ENCODE assay signal across 8 cellular contexts in the genomic region with DNA sequence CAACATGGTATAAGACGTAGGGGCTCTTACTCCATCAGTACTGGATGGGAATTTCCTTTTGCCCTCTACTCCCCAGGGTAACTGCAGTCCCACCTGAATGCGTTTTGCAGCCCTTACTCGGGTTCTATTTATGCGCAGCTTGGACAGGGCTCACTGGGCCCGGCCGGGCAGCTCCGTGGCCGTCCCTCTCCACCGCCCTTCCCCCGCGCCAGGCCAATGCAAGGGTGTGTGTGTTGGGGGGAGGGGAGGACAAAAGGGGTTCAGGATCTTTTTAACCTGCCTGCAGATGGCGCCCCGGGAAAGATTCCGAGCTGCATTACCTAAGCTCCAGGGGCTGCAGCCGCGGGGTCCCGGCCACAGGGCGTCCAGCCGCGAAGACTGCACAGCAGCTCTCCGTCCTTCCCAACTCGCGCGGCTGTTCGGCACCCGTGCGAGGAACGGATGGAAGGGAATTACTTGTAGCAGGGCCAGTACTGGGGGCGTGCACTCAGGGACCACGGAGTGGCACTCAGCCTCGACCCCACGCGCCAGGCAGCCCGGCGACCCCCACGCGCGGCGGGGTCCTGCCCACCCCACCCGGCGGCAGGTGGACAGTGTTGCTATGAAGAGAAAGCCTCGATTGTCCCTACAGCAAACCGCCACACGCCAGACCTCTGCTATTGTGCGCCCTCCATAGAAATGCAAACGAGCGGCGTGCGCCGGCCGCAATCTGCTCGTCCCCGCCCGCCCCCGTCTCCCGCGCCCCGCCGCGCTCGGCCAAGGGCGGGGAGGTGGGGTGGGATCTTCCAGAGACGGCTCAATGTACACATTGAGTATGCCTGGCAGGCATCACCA. TPM values are rescaled to one million over a fixed set of nuclear protein-coding genes. Genes with fewer than 3 reads are reported as not detected.
A peak's percentile ranks its signal among the peaks of the same experiment; 100 is the strongest.
DNase-seq lines count a peak whose midpoint lies in the region; ATAC-seq and TF ChIP-seq lines count a peak whose summit lies in the region.

No MANE protein-coding gene starts in this region.

- peaks cover 31% of the 10 kb centered on the region for H3K4me1 Mint-ChIP-seq in activated CD8-positive, alpha-beta T cell treated with anti-CD3 and anti-CD28 coated beads, Interleukin-2, amount 10 ng/mL, durations not matched to agents 7 days and 5 days (ENCODE audit: low read depth)

- H3K9ac ChIP-seq in subcutaneous abdominal adipose tissue (ENCODE audit: low read length in 5 of 5): peak overlapping the region in 1 of 5 donors; percentile 37

- H3K27ac Mint-ChIP-seq in activated CD8-positive, alpha-beta T cell treated with anti-CD3 and anti-CD28 coated beads, Interleukin-2, amount 10 ng/mL, durations not matched to agents 7 days and 5 days: no peak overlapping the region

- intact Hi-C loops in mucosa of descending colon (cut with DNase I, micrococcal nuclease): loop anchor here (2.0 to 10.0 kb wide), 2 partner anchors 401 to 499 kb away; no protein-coding TSS in a partner anchor

- peak; percentile 71 for DNase-seq in NK-92 treated with Interleukin-12 subunit alpha and Interleukin-12 subunit beta, amount 100 ng/mL, for 24 hours (lab: John Stamatoyannopoulos, UW)
- DNase-seq in NK-92 (lab: John Stamatoyannopoulos, UW; ENCODE audit: unreplicated experiment) (no peak), NCI-H2227 (lab: John Stamatoyannopoulos, UW; ENCODE audit: unreplicated experiment) (peak; percentile 79), erythroblast (lab: John Stamatoyannopoulos, UW) (peak; percentile 59 to 61), mucosa of descending colon (peak; percentile 83 to 87 (median 87))
- peak; percentile 75 for DNase-seq in activated CD8-positive, alpha-beta T cell treated with anti-CD3 and anti-CD28 coated beads, Interleukin-2, amount 10 ng/mL, durations not matched to agents 7 days and 5 days

- H3K9me3 Mint-ChIP-seq in activated CD8-positive, alpha-beta T cell treated with anti-CD3 and anti-CD28 coated beads, Interleukin-2, amount 10 ng/mL, durations not matched to agents 7 days and 5 days (ENCODE audit: insufficient read depth): no peaks in the 10 kb centered on the region

- TF ChIP-seq CTCF in mucosa of descending colon (IDR thresholded peaks at IDR 0.05): no peak

- H3K4me3 Mint-ChIP-seq in activated CD8-positive, alpha-beta T cell treated with anti-CD3 and anti-CD28 coated beads, Interleukin-2, amount 10 ng/mL, durations not matched to agents 7 days and 5 days: peak overlapping the region; percentile 86

- POLR2A ChIA-PET in activated CD8-positive, alpha-beta T cell treated with anti-CD3 and anti-CD28 coated beads, Interleukin-2, amount 10 ng/mL, durations not matched to agents 7 days and 5 days (lab: Charles Lee): interaction anchor here (0.5 to 2.1 kb wide), 5 partner anchors 84 to 395 kb away, joined by 3 to 23 read pairs (median 4); no protein-coding TSS in a partner anchor

- no peak for TF ChIP-seq POLR2A in erythroblast (IDR thresholded peaks at IDR 0.05; ENCODE audit: low read length)

- H3K9me3 ChIP-seq in mucosa of descending colon (no peaks in the 10 kb centered on the region), subcutaneous abdominal adipose tissue (ENCODE audit: control insufficient read depth in 5 of 5, low read length in 5 of 5) (no peaks in the 10 kb centered on the region)

- H3K36me3 Mint-ChIP-seq in activated CD8-positive, alpha-beta T cell treated with anti-CD3 and anti-CD28 coated beads, Interleukin-2, amount 10 ng/mL, durations not matched to agents 7 days and 5 days (ENCODE audit: low read depth): peaks cover 10% of the 10 kb centered on the region

- H3K36me3 ChIP-seq in mucosa of descending colon (ENCODE audit: low read depth) (no peaks in the 10 kb centered on the region), subcutaneous abdominal adipose tissue (ENCODE audit: control insufficient read depth in 5 of 5, insufficient read depth in 5 of 5, low read length in 5 of 5) (no peaks in the 10 kb centered on the region)

- H3K27me3 Mint-ChIP-seq in activated CD8-positive, alpha-beta T cell treated with anti-CD3 and anti-CD28 coated beads, Interleukin-2, amount 10 ng/mL, durations not matched to agents 7 days and 5 days (ENCODE audit: low read depth): peaks cover 21% of the 10 kb centered on the region

- H3K27me3 ChIP-seq in subcutaneous abdominal adipose tissue (ENCODE audit: control insufficient read depth in 5 of 5, insufficient read depth in 4 of 5, low read length in 5 of 5): no peaks in the 10 kb centered on the region

- H3K4me3 ChIP-seq in mucosa of descending colon (no peak overlapping the region), subcutaneous abdominal adipose tissue (ENCODE audit: low read depth in 1 of 5, low read length in 5 of 5) (peak overlapping the region; percentile 50 to 76 (median 71))

- H3K27ac ChIP-seq in subcutaneous abdominal adipose tissue (ENCODE audit: low read depth, low read length): no peak overlapping the region

- ATAC-seq in activated CD8-positive, alpha-beta T cell treated with anti-CD3 and anti-CD28 coated beads, Interleukin-2, amount 10 ng/mL, durations not matched to agents 7 days and 5 days: peak; percentile 5
- peak; percentile 37 for ATAC-seq in mucosa of descending colon
- ATAC-seq in GM18868 (IDR thresholded peaks at IDR 0.05; ENCODE audit: unreplicated experiment): no peak

- H3K4me1 ChIP-seq in mucosa of descending colon (ENCODE audit: low read depth) (peaks cover 16% of the 10 kb centered on the region), subcutaneous abdominal adipose tissue (ENCODE audit: control insufficient read depth in 5 of 5, insufficient read depth in 5 of 5, low read length in 5 of 5) (peaks cover 3 to 45% (median 39%) of the 10 kb centered on the region in 5 donors)

- CTCF ChIA-PET in activated CD8-positive, alpha-beta T cell treated with anti-CD3 and anti-CD28 coated beads, Interleukin-2, amount 10 ng/mL, durations not matched to agents 7 days and 5 days (lab: Charles Lee): interaction anchor here (0.6 to 11.0 kb wide), 37 partner anchors 11 to 517 kb away, joined by 3 to 287 read pairs (median 5); no protein-coding TSS in a partner anchor

RNA-seq across cellular contexts. Expression of a gene that starts 1.0 kb away (rescaled TPM):
- total RNA-seq in activated CD8-positive, alpha-beta T cell treated with anti-CD3 and anti-CD28 coated beads, Interleukin-2, amount 10 ng/mL, durations not matched to agents 7 days and 5 days: 1 to 10 TPM; 7.4 to 7.7 TPM
- total RNA-seq in mucosa of descending colon: 10 to 100 TPM in 1 of 3 donors, 1 to 10 TPM in 2; 5.4 to 18.4 (median 6.6) TPM
